ENCODE assay signal across 7 cellular contexts in the genomic region with DNA sequence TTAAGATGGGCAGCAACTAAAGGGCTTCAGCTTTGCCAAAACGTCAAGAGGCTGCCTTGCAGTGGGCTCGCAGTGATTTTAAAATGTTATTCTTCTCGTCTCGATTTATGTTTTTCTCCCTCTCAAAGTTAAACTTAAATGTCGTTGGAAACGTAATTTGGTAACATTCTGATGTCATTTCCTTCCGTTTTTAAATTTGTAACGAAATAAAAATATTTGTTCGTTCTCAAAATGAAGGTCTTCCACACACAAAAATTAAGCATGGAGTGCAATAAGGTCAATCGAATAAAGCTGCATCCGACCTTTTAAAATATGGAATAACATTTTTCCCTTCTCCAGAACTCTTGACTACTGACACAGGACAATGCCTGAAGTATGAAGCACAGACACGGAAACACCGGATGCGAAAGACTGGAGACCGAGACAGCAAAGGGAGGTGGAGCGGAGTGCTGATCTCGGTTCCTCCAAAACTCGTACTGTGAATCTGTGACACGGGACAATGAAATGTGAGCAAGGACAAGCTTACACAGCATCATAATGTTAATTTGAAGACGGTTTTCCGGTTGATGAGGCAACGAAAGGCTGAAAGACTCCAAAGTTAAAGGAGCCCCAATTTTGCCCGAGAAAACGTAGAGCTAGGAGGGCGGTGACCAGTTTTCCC. TPM values are rescaled to one million over a fixed set of nuclear protein-coding genes. Genes with fewer than 3 reads are reported as not detected.
DNase-seq lines count a peak whose midpoint lies in the region; ATAC-seq and TF ChIP-seq lines count a peak whose summit lies in the region.

No MANE protein-coding gene starts in this region.

- no peak for TF ChIP-seq POLR2A in uterus (IDR thresholded peaks at IDR 0.05)

- H3K9me3 ChIP-seq in mononuclear cell (ENCODE audit: low read depth, low read length) (no peaks in the 10 kb centered on the region), uterus (no peaks in the 10 kb centered on the region)

- peak overlapping the region; percentile 94 for H3K4me3 ChIP-seq in epithelial cell of proximal tubule (ENCODE audit: low read depth, low read length)
- peak overlapping the region; percentile 98 for H3K4me3 ChIP-seq in mononuclear cell (ENCODE audit: low read length)
- peak overlapping the region; percentile 68 to 88 for H3K4me3 ChIP-seq in uterus

- H3K4me1 Mint-ChIP-seq in activated CD4-positive, alpha-beta T cell treated with anti-CD3 and anti-CD28 coated beads, Interleukin-2, amount 10 ng/mL, durations not matched to agents 24 days and 14 days, result peaks cover 33% of the 10 kb centered on the region

- peak overlapping the region; percentile 91 for H3K4me3 Mint-ChIP-seq in activated CD4-positive, alpha-beta T cell treated with anti-CD3 and anti-CD28 coated beads, Interleukin-2, amount 10 ng/mL, durations not matched to agents 24 days and 14 days

- peak overlapping the region; percentile 67 to 85 for H3K27ac ChIP-seq in uterus

- TF ChIP-seq CTCF in epithelial cell of proximal tubule (conservative IDR thresholded peaks at IDR 0.05; ENCODE audit: low read depth, low read length), result no peak
- no peak for TF ChIP-seq CTCF in uterus (IDR thresholded peaks at IDR 0.05)

- H3K27me3 ChIP-seq in mononuclear cell (ENCODE audit: insufficient read depth, low read length) (peaks cover 3% of the 10 kb centered on the region), uterus (no peaks in the 10 kb centered on the region)

- in situ Hi-C loops in G401 (cut with HindIII; ENCODE audit: low sequenced_read_pairs), result no loop called here

- peaks cover 31% of the 10 kb centered on the region for H3K4me1 ChIP-seq in mononuclear cell (ENCODE audit: insufficient read depth, low read length)
- no peaks in the 10 kb centered on the region for H3K4me1 ChIP-seq in uterus

- H3K27ac Mint-ChIP-seq in activated CD4-positive, alpha-beta T cell treated with anti-CD3 and anti-CD28 coated beads, Interleukin-2, amount 10 ng/mL, durations not matched to agents 24 days and 14 days, result peak overlapping the region; percentile 95

- no peaks in the 10 kb centered on the region for H3K9me3 Mint-ChIP-seq in activated CD4-positive, alpha-beta T cell treated with anti-CD3 and anti-CD28 coated beads, Interleukin-2, amount 10 ng/mL, durations not matched to agents 24 days and 14 days

- DNase-seq in G401 (ENCODE audit: low spot score) (peak; percentile 51), NAMALWA (ENCODE audit: low spot score) (peak; percentile 74), epithelial cell of proximal tubule (ENCODE audit: low read depth) (no peak), uterus (no peak)
- peak; percentile 84 for DNase-seq in activated CD4-positive, alpha-beta T cell treated with anti-CD3 and anti-CD28 coated beads, Interleukin-2, amount 10 ng/mL, durations not matched to agents 24 days and 14 days

- peaks cover 15% of the 10 kb centered on the region for H3K27me3 Mint-ChIP-seq in activated CD4-positive, alpha-beta T cell treated with anti-CD3 and anti-CD28 coated beads, Interleukin-2, amount 10 ng/mL, durations not matched to agents 24 days and 14 days

- peaks cover 10% of the 10 kb centered on the region for H3K36me3 Mint-ChIP-seq in activated CD4-positive, alpha-beta T cell treated with anti-CD3 and anti-CD28 coated beads, Interleukin-2, amount 10 ng/mL, durations not matched to agents 24 days and 14 days (ENCODE audit: low read depth)

- peak; percentile 30 for ATAC-seq in GM21717 (IDR thresholded peaks at IDR 0.05; ENCODE audit: unreplicated experiment)

- no peaks in the 10 kb centered on the region for H3K36me3 ChIP-seq in uterus

- intact Hi-C loops in activated CD4-positive, alpha-beta T cell treated with anti-CD3 and anti-CD28 coated beads, Interleukin-2, amount 10 ng/mL, durations not matched to agents 24 days and 14 days (cut with micrococcal nuclease), result loop anchor here (2.0 to 10.0 kb wide), 4 partner anchors 20 to 1012 kb away; no protein-coding TSS in a partner anchor
- intact Hi-C loops in uterus (cut with DNase I; ENCODE audit: low total_unique reads), result no loop called here

RNA-seq across cellular contexts. Expression of a gene that starts 0.8 kb away (rescaled TPM):
- total RNA-seq in G401 (2014; rRNA removed; shearing (Covaris generic)), result 10.0 and 15.0 TPM in 2 replicates
- total RNA-seq in activated CD4-positive, alpha-beta T cell treated with anti-CD3 and anti-CD28 coated beads, Interleukin-2, amount 10 ng/mL, durations not matched to agents 24 days and 14 days, result 15.7 and 16.2 TPM in 2 replicates
- total RNA-seq in epithelial cell of proximal tubule, result 21.7 and 28.4 TPM in 2 replicates
- 44.1 TPM for total RNA-seq in mononuclear cell
- total RNA-seq in uterus, result 10 to 100 TPM in 3 of 4 donors, 1 to 10 TPM in 1; 10.0 to 36.4 (median 27.3) TPM

RNA-seq across cellular contexts. Expression of a gene that starts 15.0 kb away (rescaled TPM):
- total RNA-seq in G401 (2014; rRNA removed; shearing (Covaris generic)), result 56.1 and 82.7 TPM in 2 replicates
- 143 and 149 TPM in 2 replicates for total RNA-seq in activated CD4-positive, alpha-beta T cell treated with anti-CD3 and anti-CD28 coated beads, Interleukin-2, amount 10 ng/mL, durations not matched to agents 24 days and 14 days
- total RNA-seq in epithelial cell of proximal tubule (50.7 and 74.9 TPM in 2 replicates), mononuclear cell (80.7 TPM), uterus (100 to 1,000 TPM in 1 of 4 donors, 10 to 100 TPM in 3; 49.7 to 130 (median 61.1) TPM)

Comparison
In these comparisons a context has a peak if more than half of its experiments do, and no peak if none do; other contexts are left out.
1. DNase-seq: peak in G401 (single experiment), NAMALWA (single experiment) and activated CD4-positive, alpha-beta T cell treated with anti-CD3 and anti-CD28 coated beads, Interleukin-2, amount 10 ng/mL, durations not matched to agents 24 days and 14 days (single experiment); none in epithelial cell of proximal tubule (single experiment) and uterus (0 of 2).
2. Peak in every context shown above with its lines, with median percentiles within 50 percentile points of each other: H3K4me3 ChIP-seq.